15 cellular contexts compared by ENCODE assay signal in the genomic region with DNA sequence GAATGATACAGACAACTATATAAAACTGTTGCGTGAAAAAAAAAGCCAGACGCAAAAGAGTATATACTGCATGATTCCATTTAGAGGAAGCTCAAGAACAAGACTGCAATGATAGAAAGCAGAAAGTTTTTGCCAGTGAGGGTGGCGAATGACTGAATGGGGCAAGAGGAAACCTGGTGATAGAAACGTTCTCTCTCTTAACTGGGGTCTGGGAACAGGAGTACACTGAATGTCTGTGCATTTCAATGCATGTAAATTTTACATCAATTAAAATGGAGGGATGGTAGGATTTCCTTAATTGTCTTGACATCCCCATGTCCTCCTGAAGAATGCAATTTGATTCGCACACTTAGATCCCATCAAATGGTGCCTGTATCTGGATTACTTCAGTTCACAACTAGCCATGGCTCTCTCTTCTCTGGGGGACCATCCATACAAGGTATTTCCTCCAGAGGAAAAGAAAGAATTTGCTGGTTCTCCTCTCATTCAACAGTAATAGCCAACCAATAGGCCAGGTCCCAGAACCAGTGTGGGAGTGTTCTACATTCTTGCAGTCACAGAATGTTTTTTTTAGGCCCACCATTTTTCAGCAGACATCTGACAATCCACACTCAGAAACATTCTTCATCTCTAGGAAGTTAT.
DNase-seq lines count a peak whose midpoint lies in the region; ATAC-seq, FAIRE-seq and TF ChIP-seq lines count a peak whose summit lies in the region.
"Had no signal": no experiment of that assay in that cellular context is flagged by ENCODE, and none has a peak within 500 bp of the region (broad histone marks: within the 10 kb centered on the region; RNA-seq: fewer than 3 reads in every experiment).

No MANE protein-coding gene starts in this region.

- TF ChIP-seq POLR2A in GM12891 (IDR thresholded peaks at IDR 0.05; ENCODE audit: low read depth, low read length): peak; percentile 55; the same call in 1 of the 2 replicates

- no peaks in the 10 kb centered on the region for H3K27me3 ChIP-seq in neutrophil

- FAIRE-seq in GM12891 (lab: Jason Lieb, UNC): no peak
- FAIRE-seq: RCC 7860 had no signal

- no peak for DNase-seq in activated CD4-positive, alpha-beta T cell treated with anti-CD3 and anti-CD28 coated beads for 36 hours
- DNase-seq in activated CD4-positive, alpha-beta T cell treated with anti-CD3 and anti-CD28 coated beads for 48 hours: no peak
- DNase-seq in GM12891 (ENCODE audit: insufficient read length, low spot score): no peak
- no peak for DNase-seq in activated CD4-positive, alpha-beta memory T cell treated with anti-CD3 and anti-CD28 coated beads, Interleukin-2, amount 10 ng/mL, durations not matched to agents 7 days and 5 days
- no peak for DNase-seq in CD14-positive monocyte (ENCODE audit: low spot score)
- no peak for DNase-seq in mucosa of gallbladder (ENCODE audit: low spot score)
- DNase-seq: 8988T, left cardiac atrium, NCI-H187, NCI-H524, SW 1271 had no signal

- intact Hi-C loops in activated CD4-positive, alpha-beta T cell treated with anti-CD3 and anti-CD28 coated beads for 36 hours (cut with DNase I, micrococcal nuclease): loop anchor here in 1 of 2 experiments (2.0 kb wide), 1 partner anchor 84 kb away; no protein-coding TSS in a partner anchor
- intact Hi-C loops in CD14-positive monocyte (cut with micrococcal nuclease): no loop called here

- peaks cover 36 to 42% of the 10 kb centered on the region in 2 experiments for H3K4me1 ChIP-seq in neutrophil (ENCODE audit: control insufficient read depth in 1 of 2, insufficient read depth in 1 of 2, low read depth in 1 of 2, low read length in 1 of 2)
- H3K4me1 ChIP-seq: prostate gland had no signal

- CTCF ChIA-PET in activated CD4-positive, alpha-beta T cell treated with anti-CD3 and anti-CD28 coated beads for 36 hours (lab: Charles Lee): interaction anchor here (1.0 to 6.4 kb wide), 6 partner anchors 11 to 87 kb away, joined by 3 to 46 read pairs (median 4); no protein-coding TSS in a partner anchor
- CTCF ChIA-PET in activated CD4-positive, alpha-beta memory T cell treated with anti-CD3 and anti-CD28 coated beads, Interleukin-2, amount 10 ng/mL, durations not matched to agents 7 days and 5 days (lab: Charles Lee): interaction anchor here (0.6 to 8.2 kb wide), 10 partner anchors 8 to 85 kb away, joined by 3 to 66 read pairs (median 8); no protein-coding TSS in a partner anchor

- no peak overlapping the region for H3K4me3 ChIP-seq in neutrophil (ENCODE audit: low read depth in 1 of 2, low read length in 1 of 2)
- H3K4me3 ChIP-seq: prostate gland had no signal

- no peaks in the 10 kb centered on the region for H3K9me3 Mint-ChIP-seq in activated CD4-positive, alpha-beta T cell treated with anti-CD3 and anti-CD28 coated beads for 36 hours (ENCODE audit: low read depth)
- H3K9me3 Mint-ChIP-seq in activated CD4-positive, alpha-beta memory T cell treated with anti-CD3 and anti-CD28 coated beads, Interleukin-2, amount 10 ng/mL, durations not matched to agents 7 days and 5 days: no peaks in the 10 kb centered on the region
- H3K9me3 Mint-ChIP-seq in CD14-positive monocyte: no peaks in the 10 kb centered on the region

- H3K36me3 ChIP-seq in neutrophil: peaks cover 40% of the 10 kb centered on the region

- peaks cover 42% of the 10 kb centered on the region for H3K4me1 Mint-ChIP-seq in activated CD4-positive, alpha-beta T cell treated with anti-CD3 and anti-CD28 coated beads for 36 hours
- peaks cover 60% of the 10 kb centered on the region for H3K4me1 Mint-ChIP-seq in activated CD4-positive, alpha-beta memory T cell treated with anti-CD3 and anti-CD28 coated beads, Interleukin-2, amount 10 ng/mL, durations not matched to agents 7 days and 5 days
- peaks cover 41% of the 10 kb centered on the region for H3K4me1 Mint-ChIP-seq in CD14-positive monocyte

- POLR2A ChIA-PET in activated CD4-positive, alpha-beta T cell treated with anti-CD3 and anti-CD28 coated beads for 36 hours (lab: Charles Lee): interaction anchor here (0.7 to 8.5 kb wide), 4 partner anchors 15 to 43 kb away, joined by 3 to 139 read pairs (median 4); no protein-coding TSS in a partner anchor
- POLR2A ChIA-PET in activated CD4-positive, alpha-beta memory T cell treated with anti-CD3 and anti-CD28 coated beads, Interleukin-2, amount 10 ng/mL, durations not matched to agents 7 days and 5 days (lab: Charles Lee): interaction anchor here (0.7 to 17.4 kb wide), 20 partner anchors 7 to 153 kb away, joined by 3 to 322 read pairs (median 12); no protein-coding TSS in a partner anchor

- peak overlapping the region; percentile 15 for H3K27ac ChIP-seq in neutrophil
- H3K27ac ChIP-seq: prostate gland had no signal

- H3K4me3 Mint-ChIP-seq in activated CD4-positive, alpha-beta T cell treated with anti-CD3 and anti-CD28 coated beads for 36 hours: no peak overlapping the region
- peak overlapping the region; percentile 93 for H3K4me3 Mint-ChIP-seq in activated CD4-positive, alpha-beta memory T cell treated with anti-CD3 and anti-CD28 coated beads, Interleukin-2, amount 10 ng/mL, durations not matched to agents 7 days and 5 days
- no peak overlapping the region for H3K4me3 Mint-ChIP-seq in CD14-positive monocyte

- no peaks in the 10 kb centered on the region for H3K9me3 ChIP-seq in neutrophil
- H3K9me3 ChIP-seq: prostate gland had no signal

- TF ChIP-seq CTCF in neutrophil (IDR thresholded peaks at IDR 0.05): no peak
- TF ChIP-seq CTCF in CD14-positive monocyte (IDR thresholded peaks at IDR 0.05): no peak

- ATAC-seq in activated CD4-positive, alpha-beta T cell treated with anti-CD3 and anti-CD28 coated beads for 36 hours: peak; percentile 5
- no peak for ATAC-seq in HG03039 (IDR thresholded peaks at IDR 0.05; ENCODE audit: unreplicated experiment)
- ATAC-seq: left cardiac atrium had no signal

- peak overlapping the region; percentile 99 for H3K27ac Mint-ChIP-seq in activated CD4-positive, alpha-beta T cell treated with anti-CD3 and anti-CD28 coated beads for 36 hours
- peak overlapping the region; percentile 88 for H3K27ac Mint-ChIP-seq in activated CD4-positive, alpha-beta memory T cell treated with anti-CD3 and anti-CD28 coated beads, Interleukin-2, amount 10 ng/mL, durations not matched to agents 7 days and 5 days
- peak overlapping the region in 1 of 7 donors; percentile 13 for H3K27ac Mint-ChIP-seq in CD14-positive monocyte

- H3K27me3 Mint-ChIP-seq in activated CD4-positive, alpha-beta T cell treated with anti-CD3 and anti-CD28 coated beads for 36 hours: no peaks in the 10 kb centered on the region
- no peaks in the 10 kb centered on the region for H3K27me3 Mint-ChIP-seq in activated CD4-positive, alpha-beta memory T cell treated with anti-CD3 and anti-CD28 coated beads, Interleukin-2, amount 10 ng/mL, durations not matched to agents 7 days and 5 days
- H3K27me3 Mint-ChIP-seq in CD14-positive monocyte (ENCODE audit: low read depth in 3 of 3): peaks cover 0 to 1% (median 0%) of the 10 kb centered on the region in 3 donors

- H3K36me3 Mint-ChIP-seq in activated CD4-positive, alpha-beta T cell treated with anti-CD3 and anti-CD28 coated beads for 36 hours (ENCODE audit: low read depth): peaks cover 74% of the 10 kb centered on the region
- peaks cover 74% of the 10 kb centered on the region for H3K36me3 Mint-ChIP-seq in activated CD4-positive, alpha-beta memory T cell treated with anti-CD3 and anti-CD28 coated beads, Interleukin-2, amount 10 ng/mL, durations not matched to agents 7 days and 5 days (ENCODE audit: low read depth)
- H3K36me3 Mint-ChIP-seq in CD14-positive monocyte: peaks cover 19 to 47% of the 10 kb centered on the region in 2 donors

TF ChIP-seq in GM12891, 5 proteins besides CTCF, POLR2A, EP300 and RAD21:
- TF ChIP-seq POU2F2 (IDR thresholded peaks at IDR 0.05; ENCODE audit: low read depth, low read length) (no peak), POLR2AphosphoS5 (IDR thresholded peaks at IDR 0.05; ENCODE audit: low read depth, low read length) (peak; percentile 72; the same call in 1 of the 2 replicates)
